1 cellular context compared by ENCODE assay signal in genomic region chr12:6961695-6962284, GRCh38.
TF ChIP-seq lines count a peak whose summit lies in the region.

No MANE protein-coding gene starts in this region.

TF ChIP-seq in K562, 482 proteins besides CTCF, POLR2A, EP300 and RAD21 (continued from another document and continues in another):
- TF ChIP-seq ZBTB40 (IDR thresholded peaks at IDR 0.05) (peak; percentile 89), ZBTB40 (CRISPR knock-in tag; IDR thresholded peaks at IDR 0.05) (no peak), ZNF77 (CRISPR knock-in tag; IDR thresholded peaks at IDR 0.05) (no peak), BACH1 (tag; IDR thresholded peaks at IDR 0.05) (peak; percentile 64), RB1 (IDR thresholded peaks at IDR 0.05; ENCODE audit: low read depth) (peak; percentile 40; the same call in 1 of the 2 replicates), U2AF2 (optimal IDR thresholded peaks at IDR 0.05; ENCODE audit: low read depth, low read length) (no peak), ATF3 (IDR thresholded peaks at IDR 0.05) (0 out of 2 replicates have a peak, but pooled peaks have one; percentile 6), ATF3 (CRISPR knock-in tag; conservative IDR thresholded peaks at IDR 0.05) (no peak), ZFP36 (IDR thresholded peaks at IDR 0.05; ENCODE audit: low read depth, low read length, partially characterized antibody) (peak; percentile 38), NR1H2 (CRISPR knock-in tag; IDR thresholded peaks at IDR 0.05) (peak; percentile 74; the same call in 1 of the 2 replicates), EGR1 (conservative IDR thresholded peaks at IDR 0.05) (peak; percentile 16; the same call in 1 of the 2 replicates), KDM5B (IDR thresholded peaks at IDR 0.05; ENCODE audit: insufficient replicate concordance, low read depth, low read length) (peak; percentile 69), PHB2 (IDR thresholded peaks at IDR 0.05; ENCODE audit: low read depth) (no peak), NR2C2 (CRISPR knock-in tag; IDR thresholded peaks at IDR 0.05) (no peak), NR2C2 (tag; IDR thresholded peaks at IDR 0.05) (peak; percentile 56; the same call in 1 of the 2 replicates), NCOR1 (IDR thresholded peaks at IDR 0.05) (no peak), ZNF444 (CRISPR knock-in tag; IDR thresholded peaks at IDR 0.05) (no peak), SMARCA4 (IDR thresholded peaks at IDR 0.05) (peak; percentile 54), HMG20A (CRISPR knock-in tag; conservative IDR thresholded peaks at IDR 0.05) (no peak), NFIC (IDR thresholded peaks at IDR 0.05) (peak; percentile 3; the same call in 1 of the 2 replicates), POLR2G (IDR thresholded peaks at IDR 0.05; ENCODE audit: low read depth, low read length) (peak; percentile 76; the same call in 1 of the 2 replicates), E2F8 (IDR thresholded peaks at IDR 0.05; ENCODE audit: low read depth, partially characterized antibody) (peak; percentile 80), ETV5 (CRISPR knock-in tag; IDR thresholded peaks at IDR 0.05; ENCODE audit: low read depth) (peak; percentile 94), CBX1 (IDR thresholded peaks at IDR 0.05; ENCODE audit: low read depth) (0 out of 2 replicates have a peak, but pooled peaks have one; percentile 71), ARID1B (IDR thresholded peaks at IDR 0.05) (peak; percentile 22; the same call in 1 of the 2 replicates), GTF2E2 (tag; IDR thresholded peaks at IDR 0.05) (peak; percentile 30; the same call in 1 of the 2 replicates), CREB1 (IDR thresholded peaks at IDR 0.05) (0 out of 2 replicates have a peak, but pooled peaks have one; percentile 6), CREB1 (CRISPR knock-in tag; IDR thresholded peaks at IDR 0.05) (no peak), CTBP1 (IDR thresholded peaks at IDR 0.05; ENCODE audit: borderline replicate concordance) (peak; percentile 40; the same call in 1 of the 2 replicates), SMARCC2 (IDR thresholded peaks at IDR 0.05; ENCODE audit: low read depth) (peak; percentile 37; the same call in 1 of the 2 replicates), TAF9B (IDR thresholded peaks at IDR 0.05; ENCODE audit: partially characterized antibody) (peak; percentile 60), ESRRA (IDR thresholded peaks at IDR 0.05; ENCODE audit: borderline replicate concordance, low read depth) (peak; percentile 16; the same call in 1 of the 2 replicates), FOXM1 (IDR thresholded peaks at IDR 0.05; ENCODE audit: low read depth) (0 out of 2 replicates have a peak, but pooled peaks have one; percentile 27), FOXM1 (CRISPR knock-in tag; IDR thresholded peaks at IDR 0.05; ENCODE audit: low read depth) (0 out of 2 replicates have a peak, but pooled peaks have one; percentile 32), HDAC2 (IDR thresholded peaks at IDR 0.05) (0 out of 2 replicates have a peak, but pooled peaks have one; percentile 42), E2F6 (IDR thresholded peaks at IDR 0.05; ENCODE audit: borderline replicate concordance in 1 of 2, extremely low read depth in 1 of 2, insufficient read depth in 1 of 2, insufficient read length in 1 of 2, low read depth in 1 of 2, low read length in 1 of 2, poor library complexity in 1 of 2, severe bottlenecking in 1 of 2) (peak in 1 of 2 experiments; percentile 68), PKNOX1 (IDR thresholded peaks at IDR 0.05) (peak; percentile 55; the same call in 1 of the 2 replicates), TEAD2 (tag; IDR thresholded peaks at IDR 0.05) (no peak), MNT (conservative IDR thresholded peaks at IDR 0.05) (peak in 1 of 2 experiments; percentile 69; a peak in 2 of 4 replicates), ZBTB7A (IDR thresholded peaks at IDR 0.05; ENCODE audit: borderline replicate concordance, control insufficient read depth, low read depth, low read length) (peak; percentile 74), HDAC3 (IDR thresholded peaks at IDR 0.05; ENCODE audit: borderline replicate concordance, partially characterized antibody) (peak; percentile 13), NFE2 (IDR thresholded peaks at IDR 0.05; ENCODE audit: low read depth) (peak; percentile 96), NRF1 (conservative IDR thresholded peaks at IDR 0.05 in 1 of 2, IDR thresholded peaks at IDR 0.05 in 1 of 2) (peak; percentile 56 to 61), ZNF274 (IDR thresholded peaks at IDR 0.05; ENCODE audit: borderline replicate concordance, low read depth, low read length) (no peak), NFATC3 (IDR thresholded peaks at IDR 0.05) (0 out of 2 replicates have a peak, but pooled peaks have one; percentile 19), ATF7 (IDR thresholded peaks at IDR 0.05) (peak; percentile 51; the same call in 1 of the 2 replicates), GABPA (tag; conservative IDR thresholded peaks at IDR 0.05; ENCODE audit: low read depth) (peak; percentile 90), MAFK (IDR thresholded peaks at IDR 0.05; ENCODE audit: low read length) (peak; percentile 82)
